ENCODE assay signal across 8 cellular contexts in the genomic region with DNA sequence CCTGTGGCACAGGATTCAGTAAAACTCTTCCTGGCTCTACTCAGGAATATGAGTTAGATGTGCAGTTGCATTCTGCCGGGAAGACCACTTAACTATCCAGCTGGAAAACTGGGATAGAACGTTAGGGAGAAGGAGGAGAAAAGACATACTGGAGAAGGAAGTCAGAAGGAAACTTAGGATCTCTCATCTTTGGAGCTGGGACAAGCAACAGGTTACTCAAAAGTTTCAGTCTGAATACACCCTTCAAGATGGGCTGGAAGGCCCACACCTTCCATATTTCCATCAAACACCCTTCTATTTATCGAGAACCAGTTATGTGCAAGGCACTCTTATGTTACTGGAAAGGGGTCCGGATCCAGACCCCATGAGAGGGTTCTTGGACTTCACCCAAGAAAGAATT.
"Had no signal": no experiment of that assay in that cellular context is flagged by ENCODE, and none has a peak within 500 bp of the region (broad histone marks: within the 10 kb centered on the region; RNA-seq: fewer than 3 reads in every experiment).

No MANE protein-coding gene starts in this region.

- H3K4me3 Mint-ChIP-seq: GM23338, HFFc6, IgD-negative memory B cell had no signal

- H3K9me3 Mint-ChIP-seq: GM23338, HFFc6 had no signal

- H3K36me3 Mint-ChIP-seq: IgD-negative memory B cell had no signal

- DNase-seq: H7, HCEC 1CT, HFFc6, KBM-7 had no signal

- H3K27ac Mint-ChIP-seq: GM23338, HFFc6, IgD-negative memory B cell had no signal

- ATAC-seq: GM23338, HepG2 had no signal

- H3K4me2 ChIP-seq: GM23338, KMS-11 had no signal

- H3K4me3 ChIP-seq: GM23338 had no signal

- H3K9ac ChIP-seq: KMS-11 had no signal

- FAIRE-seq: HepG2 had no signal

- H3K27ac ChIP-seq: KMS-11 had no signal
